ENCODE assay signal across 17 cellular contexts in the genomic region with DNA sequence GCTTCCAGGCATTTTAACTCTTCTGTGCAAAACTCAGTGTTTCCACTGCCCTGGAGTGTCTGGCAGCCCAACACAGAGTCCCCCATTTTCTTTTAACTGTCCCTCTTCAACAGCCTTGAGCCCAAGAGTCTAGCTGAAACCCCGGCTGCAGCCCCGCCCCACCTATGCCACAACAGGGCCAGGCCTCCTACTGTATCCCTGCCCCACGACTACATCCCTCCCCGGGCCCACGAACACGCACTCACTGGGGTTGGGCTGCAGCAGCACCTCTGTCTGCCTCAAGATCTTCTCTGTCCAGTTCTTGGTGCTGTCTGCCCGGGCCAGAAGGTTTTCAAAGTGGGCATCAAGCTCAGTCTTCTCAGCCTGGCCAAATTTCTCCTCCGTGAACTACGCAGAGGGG. TPM values are rescaled to one million over a fixed set of nuclear protein-coding genes. Genes with fewer than 3 reads are reported as not detected.
A peak's percentile ranks its signal among the peaks of the same experiment; 100 is the strongest.
DNase-seq lines count a peak whose midpoint lies in the region; ATAC-seq, FAIRE-seq and TF ChIP-seq lines count a peak whose summit lies in the region.
"Had no signal": no experiment of that assay in that cellular context is flagged by ENCODE, and none has a peak within 500 bp of the region (broad histone marks: within the 10 kb centered on the region; RNA-seq: fewer than 3 reads in every experiment).

No MANE protein-coding gene starts in this region.

- peaks cover 27% of the 10 kb centered on the region for H3K4me1 Mint-ChIP-seq in activated T-cell treated with anti-CD3 and anti-CD28 coated beads, Interleukin-2, amount 50 U/mL, for 24 hours (ENCODE audit: low read depth)
- H3K4me1 Mint-ChIP-seq in activated T-cell treated with anti-CD3 and anti-CD28 coated beads, Interleukin-2, amount 50 U/mL, for 4 hours (ENCODE audit: low read depth), result peaks cover 21% of the 10 kb centered on the region
- peaks cover 18% of the 10 kb centered on the region for H3K4me1 Mint-ChIP-seq in WTC11

- intact Hi-C loops in kidney (cut with DNase I), result no loop called here
- intact Hi-C loops in left cardiac atrium (cut with DNase I), result no loop called here

- CTCF ChIA-PET in WTC11 (lab: Charles Lee), result interaction anchor here (0.6 kb wide), 1 partner anchor 727 kb away, joined by 4 read pairs; no protein-coding TSS in a partner anchor

- no peaks in the 10 kb centered on the region for H3K9me3 Mint-ChIP-seq in activated T-cell treated with anti-CD3 and anti-CD28 coated beads, Interleukin-2, amount 50 U/mL, for 24 hours
- no peaks in the 10 kb centered on the region for H3K9me3 Mint-ChIP-seq in activated T-cell treated with anti-CD3 and anti-CD28 coated beads, Interleukin-2, amount 50 U/mL, for 4 hours
- H3K9me3 Mint-ChIP-seq in WTC11, result no peaks in the 10 kb centered on the region
- H3K9me3 Mint-ChIP-seq: activated naive CD8-positive, alpha-beta T cell treated with anti-CD3 and anti-CD28 coated beads, Interleukin-2, amount 50 U/mL, for 24 hours had no signal

- H3K36me3 ChIP-seq in kidney (ENCODE audit: control insufficient read depth in 1 of 2, insufficient read depth in 2 of 2, low read length in 2 of 2), result no peaks in the 10 kb centered on the region
- H3K36me3 ChIP-seq in stomach smooth muscle (ENCODE audit: control insufficient read depth in 2 of 2, insufficient read depth in 2 of 2, low read length in 2 of 2), result no peaks in the 10 kb centered on the region
- peaks cover 47% of the 10 kb centered on the region for H3K36me3 ChIP-seq in WERI-Rb-1
- H3K36me3 ChIP-seq: right lobe of liver had no signal

- peaks cover 34% of the 10 kb centered on the region for H3K36me3 Mint-ChIP-seq in activated T-cell treated with anti-CD3 and anti-CD28 coated beads, Interleukin-2, amount 50 U/mL, for 24 hours (ENCODE audit: low read depth)
- H3K36me3 Mint-ChIP-seq in activated T-cell treated with anti-CD3 and anti-CD28 coated beads, Interleukin-2, amount 50 U/mL, for 4 hours (ENCODE audit: insufficient read depth), result peaks cover 7% of the 10 kb centered on the region
- peaks cover 8% of the 10 kb centered on the region; the same call in 1 of the 2 replicates for H3K36me3 Mint-ChIP-seq in WTC11

- no peak overlapping the region for H3K27ac ChIP-seq in kidney (ENCODE audit: low read depth in 2 of 2, low read length in 2 of 2)
- H3K27ac ChIP-seq in stomach smooth muscle (ENCODE audit: low read length), result peak overlapping the region; percentile 74
- H3K27ac ChIP-seq in WERI-Rb-1, result no peak overlapping the region
- H3K27ac ChIP-seq: right lobe of liver had no signal

- no peak overlapping the region for H3K4me3 Mint-ChIP-seq in activated T-cell treated with anti-CD3 and anti-CD28 coated beads, Interleukin-2, amount 50 U/mL, for 24 hours
- H3K4me3 Mint-ChIP-seq in activated T-cell treated with anti-CD3 and anti-CD28 coated beads, Interleukin-2, amount 50 U/mL, for 4 hours, result no peak overlapping the region
- H3K4me3 Mint-ChIP-seq in WTC11, result no peak overlapping the region
- H3K4me3 Mint-ChIP-seq: activated naive CD8-positive, alpha-beta T cell treated with anti-CD3 and anti-CD28 coated beads, Interleukin-2, amount 50 U/mL, for 24 hours had no signal

- no peaks in the 10 kb centered on the region for H3K9me3 ChIP-seq in kidney (ENCODE audit: control insufficient read depth in 1 of 2, low read length in 2 of 2)
- no peaks in the 10 kb centered on the region for H3K9me3 ChIP-seq in stomach smooth muscle (ENCODE audit: control insufficient read depth in 2 of 2, low read length in 2 of 2)
- no peaks in the 10 kb centered on the region for H3K9me3 ChIP-seq in WERI-Rb-1 (ENCODE audit: severe bottlenecking)
- H3K9me3 ChIP-seq: right lobe of liver, upper lobe of left lung had no signal

- POLR2A ChIA-PET in WTC11 (lab: Charles Lee), result no interaction called here

- ATAC-seq in activated T-cell treated with anti-CD3 and anti-CD28 coated beads, Interleukin-2, amount 50 U/mL, for 4 hours, result no peak
- ATAC-seq in WTC11 (no peak), left cardiac atrium (no peak)
- ATAC-seq: activated naive CD8-positive, alpha-beta T cell treated with anti-CD3 and anti-CD28 coated beads, Interleukin-2, amount 50 U/mL, for 24 hours; right lobe of liver had no signal

- H3K9ac ChIP-seq in kidney (ENCODE audit: low read length in 2 of 2), result no peak overlapping the region
- H3K9ac ChIP-seq in stomach smooth muscle (ENCODE audit: low read length in 2 of 2), result no peak overlapping the region

- no peaks in the 10 kb centered on the region for H3K27me3 ChIP-seq in stomach smooth muscle (ENCODE audit: control insufficient read depth in 1 of 2, insufficient read depth in 2 of 2, low read length in 2 of 2)
- H3K27me3 ChIP-seq in WERI-Rb-1 (ENCODE audit: insufficient read depth, low read depth, severe bottlenecking), result no peaks in the 10 kb centered on the region
- H3K27me3 ChIP-seq: right lobe of liver, upper lobe of left lung had no signal

- DNase-seq in activated T-cell treated with anti-CD3 and anti-CD28 coated beads, Interleukin-2, amount 50 U/mL, for 24 hours, result no peak
- no peak for DNase-seq in activated T-cell treated with anti-CD3 and anti-CD28 coated beads, Interleukin-2, amount 50 U/mL, for 4 hours
- DNase-seq in WTC11 (ENCODE audit: low spot score) (no peak), kidney (peak; percentile 65), foreskin fibroblast (no peak), left cardiac atrium (no peak), WERI-Rb-1 (no peak)
- DNase-seq: ACHN; activated CD8-positive, alpha-beta memory T cell treated with anti-CD3 and anti-CD28 coated beads, Interleukin-2, amount 50 U/mL, for 4 hours; activated naive CD8-positive, alpha-beta T cell treated with anti-CD3 and anti-CD28 coated beads, Interleukin-2, amount 50 U/mL, for 24 hours; EL; mesenchymal stem cell; NCI-H2107; NCI-H526 treated with DMSO at 0.1 percent for 48 hours; right lobe of liver; upper lobe of left lung had no signal

- H3K27ac Mint-ChIP-seq in activated T-cell treated with anti-CD3 and anti-CD28 coated beads, Interleukin-2, amount 50 U/mL, for 24 hours, result peak overlapping the region; percentile 64
- peak overlapping the region; percentile 56; the same call in 1 of the 2 replicates for H3K27ac Mint-ChIP-seq in WTC11

- peaks cover 0 to 6% of the 10 kb centered on the region in 2 donors for H3K4me1 ChIP-seq in kidney (ENCODE audit: control insufficient read depth in 1 of 2, insufficient read depth in 1 of 2, low read depth in 1 of 2, low read length in 2 of 2)
- peaks cover 25% of the 10 kb centered on the region for H3K4me1 ChIP-seq in stomach smooth muscle (ENCODE audit: control insufficient read depth, insufficient read depth, low read length)

- TF ChIP-seq CTCF in WTC11 (IDR thresholded peaks at IDR 0.05) (no peak), kidney (IDR thresholded peaks at IDR 0.05; ENCODE audit: borderline replicate concordance, extremely low read depth, insufficient read depth) (no peak), foreskin fibroblast (IDR thresholded peaks at IDR 0.05; ENCODE audit: low read depth, low read length) (no peak), WERI-Rb-1 (IDR thresholded peaks at IDR 0.05; ENCODE audit: low read depth, low read length) (no peak)

- no peak overlapping the region for H3K4me3 ChIP-seq in kidney (ENCODE audit: low read length in 2 of 2)
- H3K4me3 ChIP-seq in stomach smooth muscle (ENCODE audit: low read length in 2 of 2), result no peak overlapping the region
- no peak overlapping the region for H3K4me3 ChIP-seq in foreskin fibroblast (ENCODE audit: low read depth in 1 of 2, low read length in 2 of 2)
- no peak overlapping the region for H3K4me3 ChIP-seq in WERI-Rb-1 (ENCODE audit: low read depth, low read length)
- H3K4me3 ChIP-seq: right lobe of liver, upper lobe of left lung had no signal

- no peak for FAIRE-seq in kidney (lab: Jason Lieb, UNC)

- H3K27me3 Mint-ChIP-seq in activated T-cell treated with anti-CD3 and anti-CD28 coated beads, Interleukin-2, amount 50 U/mL, for 24 hours, result no peaks in the 10 kb centered on the region
- no peaks in the 10 kb centered on the region for H3K27me3 Mint-ChIP-seq in activated T-cell treated with anti-CD3 and anti-CD28 coated beads, Interleukin-2, amount 50 U/mL, for 4 hours (ENCODE audit: low read depth)
- H3K27me3 Mint-ChIP-seq in WTC11 (ENCODE audit: low read depth), result no peaks in the 10 kb centered on the region
- H3K27me3 Mint-ChIP-seq: activated naive CD8-positive, alpha-beta T cell treated with anti-CD3 and anti-CD28 coated beads, Interleukin-2, amount 50 U/mL, for 24 hours had no signal

TF ChIP-seq in WTC11, 78 proteins besides CTCF, POLR2A, EP300 and RAD21 (continues in another document):
- TF ChIP-seq USF1 (CRISPR knock-in tag; IDR thresholded peaks at IDR 0.05), result no peak
- TF ChIP-seq SMAD4 (CRISPR knock-in tag; IDR thresholded peaks at IDR 0.05), result no peak
- TF ChIP-seq ZNF396 (CRISPR knock-in tag; IDR thresholded peaks at IDR 0.05; ENCODE audit: borderline replicate concordance), result no peak
- TF ChIP-seq CREM (CRISPR knock-in tag; IDR thresholded peaks at IDR 0.05), result no peak
- TF ChIP-seq, protein P1, sequence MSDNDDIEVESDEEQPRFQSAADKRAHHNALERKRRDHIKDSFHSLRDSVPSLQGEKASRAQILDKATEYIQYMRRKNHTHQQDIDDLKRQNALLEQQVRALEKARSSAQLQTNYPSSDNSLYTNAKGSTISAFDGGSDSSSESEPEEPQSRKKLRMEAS (CRISPR knock-in tag; IDR thresholded peaks at IDR 0.05), result no peak

RNA-seq across cellular contexts. Expression of gene SH3GLB2, which starts 6.1 kb away (rescaled TPM):
- 10 to 100 TPM; 37.5 to 43.2 (median 40.9) TPM for total RNA-seq in activated T-cell treated with anti-CD3 and anti-CD28 coated beads, Interleukin-2, amount 50 U/mL, for 4 hours
- total RNA-seq in WTC11 (2021) (59.7 to 65.7 TPM (median 62.9 TPM) in 3 replicates), kidney (128 TPM), left cardiac atrium (10 to 100 TPM; 35.5 to 39.6 TPM)
- 118 TPM for polyA plus RNA-seq in kidney (ENCODE audit: insufficient read depth, low read depth, low replicate concordance)

RNA-seq across cellular contexts. Expression of gene MIGA2, which starts 14.4 kb away (rescaled TPM):
- 10 to 100 TPM; 42.4 to 50.9 (median 46.6) TPM for total RNA-seq in activated T-cell treated with anti-CD3 and anti-CD28 coated beads, Interleukin-2, amount 50 U/mL, for 4 hours
- total RNA-seq in WTC11 (2021) (39.9 to 61.7 TPM (median 48.0 TPM) in 3 replicates), kidney (29.9 TPM), left cardiac atrium (10 to 100 TPM; 31.8 to 36.3 TPM)
- 26.1 TPM for polyA plus RNA-seq in kidney (ENCODE audit: insufficient read depth, low read depth, low replicate concordance)

RNA-seq across cellular contexts. Expression of gene DOLPP1, which starts 58.9 kb away (rescaled TPM):
- total RNA-seq in activated T-cell treated with anti-CD3 and anti-CD28 coated beads, Interleukin-2, amount 50 U/mL, for 4 hours, result 10 to 100 TPM; 27.5 to 30.5 (median 30.3) TPM
- total RNA-seq in WTC11 (2021) (30.4 to 35.6 TPM (median 32.7 TPM) in 3 replicates), kidney (9.1 TPM), left cardiac atrium (1 to 10 TPM; 4.5 to 5.0 TPM)
- polyA plus RNA-seq in kidney (ENCODE audit: insufficient read depth, low read depth, low replicate concordance), result 12.1 TPM
